ENCODE assay signal across 7 cellular contexts in genomic region chr6:87407531-87407895, GRCh38. TPM values are rescaled to one million over a fixed set of nuclear protein-coding genes. Genes with fewer than 3 reads are reported as not detected.
A peak's percentile ranks its signal among the peaks of the same experiment; 100 is the strongest.
DNase-seq lines count a peak whose midpoint lies in the region; ATAC-seq and TF ChIP-seq lines count a peak whose summit lies in the region.

No MANE protein-coding gene starts in this region.

- H3K4me1 Mint-ChIP-seq in WTC11, result 0 out of 2 replicates have a peak, but pooled peaks cover 3% of the 10 kb centered on the region

- H4K20me1 ChIP-seq in osteoblast (ENCODE audit: insufficient read depth, low read length), result no peaks in the 10 kb centered on the region

- H3K27ac ChIP-seq in osteoblast (ENCODE audit: low read depth, low read length), result peak overlapping the region; percentile 51

- H2AFZ ChIP-seq in osteoblast (ENCODE audit: low read length), result peak overlapping the region; percentile 97

- H3K9me3 Mint-ChIP-seq in WTC11, result no peaks in the 10 kb centered on the region

- H3K4me3 Mint-ChIP-seq in WTC11, result peak overlapping the region; percentile 79

- H3K9me3 ChIP-seq in osteoblast (ENCODE audit: low read depth, low read length), result no peaks in the 10 kb centered on the region

- H3K36me3 Mint-ChIP-seq in WTC11, result no peaks in the 10 kb centered on the region

- H3K4me1 ChIP-seq in osteoblast (ENCODE audit: insufficient read depth, low read length), result peaks cover 10% of the 10 kb centered on the region

- CTCF ChIA-PET in WTC11 (lab: Charles Lee), result interaction anchor here (1.6 to 2.5 kb wide), 2 partner anchors 14 to 329 kb away, joined by 7 to 17 read pairs; no protein-coding TSS in a partner anchor

- ATAC-seq in GM21723 (IDR thresholded peaks at IDR 0.05; ENCODE audit: unreplicated experiment) (peak; percentile 17), WTC11 (peak; percentile 58)

- no peak for DNase-seq in GM06990 (ENCODE audit: extremely low read depth, insufficient read length)
- peak; percentile 51 for DNase-seq in M059J (ENCODE audit: low read depth)
- DNase-seq in WTC11 (ENCODE audit: low spot score), result no peak
- peak; percentile 49 for DNase-seq in foreskin melanocyte
- peak; percentile 90 for DNase-seq in osteoblast (ENCODE audit: insufficient read length, low spot score, missing footprints)
- DNase-seq in stimulated activated CD4-positive, alpha-beta T cell treated with anti-CD3 and anti-CD28 coated beads, Interleukin-2, amount 100 ng/mL, for 48 hours, result no peak

- peak overlapping the region; percentile 98 for H3K4me2 ChIP-seq in osteoblast (ENCODE audit: insufficient read depth, low read length)

- H3K27ac Mint-ChIP-seq in WTC11, result peak overlapping the region; percentile 32; the same call in 1 of the 2 replicates

- POLR2A ChIA-PET in WTC11 (lab: Charles Lee), result interaction anchor here (1.7 kb wide), 1 partner anchor 13 kb away, joined by 5 read pairs; no protein-coding TSS in a partner anchor

- H3K27me3 Mint-ChIP-seq in WTC11 (ENCODE audit: low read depth), result peaks cover 12% of the 10 kb centered on the region

- TF ChIP-seq CTCF in GM06990 (IDR thresholded peaks at IDR 0.05; ENCODE audit: insufficient read depth, low read length, poor library complexity, severe bottlenecking) (no peak), WTC11 (IDR thresholded peaks at IDR 0.05) (no peak), osteoblast (IDR thresholded peaks at IDR 0.05; ENCODE audit: extremely low read depth, low read depth, low read length) (no peak)

- H3K4me3 ChIP-seq in GM06990 (replicated peaks; ENCODE audit: low read depth, low read length), result peak overlapping the region; percentile 86
- H3K4me3 ChIP-seq in osteoblast (ENCODE audit: insufficient read depth, low read length), result peak overlapping the region; percentile 96

- no peaks in the 10 kb centered on the region for H3K36me3 ChIP-seq in GM06990 (ENCODE audit: control insufficient read depth, insufficient read depth, low read length)
- H3K36me3 ChIP-seq in osteoblast (ENCODE audit: insufficient read depth, low read length), result no peaks in the 10 kb centered on the region

- H3K27me3 ChIP-seq in GM06990 (replicated peaks; ENCODE audit: control insufficient read depth, insufficient read depth, low read length) (no peaks in the 10 kb centered on the region), osteoblast (ENCODE audit: insufficient read depth, low read length) (no peaks in the 10 kb centered on the region)

- H3K79me2 ChIP-seq in osteoblast (ENCODE audit: insufficient read depth, low read length), result no peaks in the 10 kb centered on the region

TF ChIP-seq in WTC11, 78 proteins besides CTCF, POLR2A, EP300 and RAD21:
- no peak for TF ChIP-seq FOXJ3 (CRISPR knock-in tag; IDR thresholded peaks at IDR 0.05; ENCODE audit: borderline replicate concordance)
- no peak for TF ChIP-seq ZNF396 (CRISPR knock-in tag; IDR thresholded peaks at IDR 0.05; ENCODE audit: borderline replicate concordance)
- no peak for TF ChIP-seq ETV6 (CRISPR knock-in tag; IDR thresholded peaks at IDR 0.05)
- TF ChIP-seq RELA (CRISPR knock-in tag; IDR thresholded peaks at IDR 0.05; ENCODE audit: borderline replicate concordance), result no peak
- TF ChIP-seq CREM (CRISPR knock-in tag; IDR thresholded peaks at IDR 0.05), result no peak
- TF ChIP-seq ZNF512 (CRISPR knock-in tag; IDR thresholded peaks at IDR 0.05; ENCODE audit: borderline replicate concordance), result no peak
- no peak for TF ChIP-seq USF1 (CRISPR knock-in tag; IDR thresholded peaks at IDR 0.05)
- no peak for TF ChIP-seq ZMAT4 (CRISPR knock-in tag; IDR thresholded peaks at IDR 0.05)
- no peak for TF ChIP-seq EMX1 (CRISPR knock-in tag; IDR thresholded peaks at IDR 0.05)
- TF ChIP-seq PRRX2 (CRISPR knock-in tag; IDR thresholded peaks at IDR 0.05), result no peak
- TF ChIP-seq ZNF219 (CRISPR knock-in tag; IDR thresholded peaks at IDR 0.05; ENCODE audit: borderline replicate concordance), result no peak

RNA-seq across cellular contexts. Expression of gene CFAP206, which starts 0.3 kb away (rescaled TPM):
- total RNA-seq in M059J (2014; rRNA removed; shearing (Covaris generic)), result 2.4 and 2.7 TPM in 2 replicates
- total RNA-seq in WTC11 (2021) (not detected in 3 replicates), osteoblast (0.36 and 0.88 TPM in 2 replicates)

Comparison
In these comparisons a context has a peak if more than half of its experiments do, and no peak if none do; other contexts are left out.
1. DNase-seq: peak in M059J (single experiment), foreskin melanocyte (single experiment) and osteoblast (single experiment); none in GM06990 (single experiment), WTC11 (single experiment) and stimulated activated CD4-positive, alpha-beta T cell treated with anti-CD3 and anti-CD28 coated beads, Interleukin-2, amount 100 ng/mL, for 48 hours (0 of 2).